ENCODE assay signal across 1 cellular context in the genomic region with DNA sequence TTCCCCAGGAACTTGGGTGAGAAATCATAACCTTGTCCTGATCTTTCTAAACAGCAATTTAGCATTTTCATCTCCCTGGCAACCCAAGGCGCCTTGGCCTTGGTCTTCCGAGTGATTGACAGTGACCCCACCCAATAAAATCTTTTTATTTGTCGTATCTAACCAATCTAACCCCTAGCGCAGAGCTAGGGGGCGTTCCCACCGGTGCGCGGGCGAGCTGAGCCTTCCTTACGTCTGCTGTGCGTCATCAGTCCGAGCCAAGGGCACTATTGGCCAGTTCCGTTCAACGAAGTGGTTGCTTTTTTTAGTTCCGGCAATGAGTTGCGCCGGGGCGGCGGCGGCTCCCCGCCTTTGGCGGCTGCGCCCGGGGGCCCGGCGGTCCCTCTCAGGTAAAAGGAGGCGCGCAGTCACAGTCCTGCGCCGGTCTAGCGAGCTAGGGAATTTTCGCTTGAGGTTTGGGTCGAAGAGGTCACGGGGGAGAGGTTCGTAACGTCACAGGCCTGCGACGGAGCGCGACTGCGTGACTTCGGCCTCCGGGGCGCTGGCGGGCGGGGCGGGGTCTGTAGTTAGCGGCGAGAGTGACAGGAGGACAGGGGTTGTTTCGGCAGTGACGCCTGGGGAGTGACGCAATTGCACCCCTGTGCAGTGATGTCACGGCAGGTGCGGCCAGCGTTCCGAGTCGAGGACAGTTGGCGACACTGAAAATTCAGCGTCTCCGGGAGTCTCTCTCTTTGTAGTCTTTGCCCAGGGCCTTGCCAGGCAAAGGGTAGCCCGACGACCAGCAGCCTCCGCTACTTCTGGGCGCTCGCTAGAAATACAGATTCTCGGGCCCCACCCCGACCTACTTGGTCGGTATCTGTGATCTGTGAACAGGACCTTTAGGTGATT.
TF ChIP-seq lines count a peak whose summit lies in the region.

A gene (plus strand): TSS at position 266 of the 888 bp plus-strand sequence. CDS start 51 bp downstream, at position 317.

TF ChIP-seq in K562, 482 proteins besides CTCF, POLR2A, EP300 and RAD21 (continued from another document and continues in another):
- 0 out of 2 replicates have a peak, but pooled peaks have one; percentile 46 for TF ChIP-seq ZNF12 (CRISPR knock-in tag; IDR thresholded peaks at IDR 0.05)
- TF ChIP-seq ETV1 (tag; conservative IDR thresholded peaks at IDR 0.05; ENCODE audit: low read depth) = peak; percentile 55
- TF ChIP-seq SETDB1 (IDR thresholded peaks at IDR 0.05; ENCODE audit: low read length) = no peak
- TF ChIP-seq PRMT5 (CRISPR knock-in tag; IDR thresholded peaks at IDR 0.05) = no peak
- TF ChIP-seq, protein P1, sequence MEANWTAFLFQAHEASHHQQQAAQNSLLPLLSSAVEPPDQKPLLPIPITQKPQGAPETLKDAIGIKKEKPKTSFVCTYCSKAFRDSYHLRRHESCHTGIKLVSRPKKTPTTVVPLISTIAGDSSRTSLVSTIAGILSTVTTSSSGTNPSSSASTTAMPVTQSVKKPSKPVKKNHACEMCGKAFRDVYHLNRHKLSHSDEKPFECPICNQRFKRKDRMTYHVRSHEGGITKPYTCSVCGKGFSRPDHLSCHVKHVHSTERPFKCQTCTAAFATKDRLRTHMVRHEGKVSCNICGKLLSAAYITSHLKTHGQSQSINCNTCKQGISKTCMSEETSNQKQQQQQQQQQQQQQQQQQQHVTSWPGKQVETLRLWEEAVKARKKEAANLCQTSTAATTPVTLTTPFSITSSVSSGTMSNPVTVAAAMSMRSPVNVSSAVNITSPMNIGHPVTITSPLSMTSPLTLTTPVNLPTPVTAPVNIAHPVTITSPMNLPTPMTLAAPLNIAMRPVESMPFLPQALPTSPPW (CRISPR knock-in tag; IDR thresholded peaks at IDR 0.05) = peak; percentile 85
- TF ChIP-seq, protein P2, sequence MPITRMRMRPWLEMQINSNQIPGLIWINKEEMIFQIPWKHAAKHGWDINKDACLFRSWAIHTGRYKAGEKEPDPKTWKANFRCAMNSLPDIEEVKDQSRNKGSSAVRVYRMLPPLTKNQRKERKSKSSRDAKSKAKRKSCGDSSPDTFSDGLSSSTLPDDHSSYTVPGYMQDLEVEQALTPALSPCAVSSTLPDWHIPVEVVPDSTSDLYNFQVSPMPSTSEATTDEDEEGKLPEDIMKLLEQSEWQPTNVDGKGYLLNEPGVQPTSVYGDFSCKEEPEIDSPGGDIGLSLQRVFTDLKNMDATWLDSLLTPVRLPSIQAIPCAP (CRISPR knock-in tag; IDR thresholded peaks at IDR 0.05; ENCODE audit: borderline replicate concordance) = no peak
- TF ChIP-seq TARDBP (IDR thresholded peaks at IDR 0.05) = peak; percentile 98
- TF ChIP-seq, protein P3, sequence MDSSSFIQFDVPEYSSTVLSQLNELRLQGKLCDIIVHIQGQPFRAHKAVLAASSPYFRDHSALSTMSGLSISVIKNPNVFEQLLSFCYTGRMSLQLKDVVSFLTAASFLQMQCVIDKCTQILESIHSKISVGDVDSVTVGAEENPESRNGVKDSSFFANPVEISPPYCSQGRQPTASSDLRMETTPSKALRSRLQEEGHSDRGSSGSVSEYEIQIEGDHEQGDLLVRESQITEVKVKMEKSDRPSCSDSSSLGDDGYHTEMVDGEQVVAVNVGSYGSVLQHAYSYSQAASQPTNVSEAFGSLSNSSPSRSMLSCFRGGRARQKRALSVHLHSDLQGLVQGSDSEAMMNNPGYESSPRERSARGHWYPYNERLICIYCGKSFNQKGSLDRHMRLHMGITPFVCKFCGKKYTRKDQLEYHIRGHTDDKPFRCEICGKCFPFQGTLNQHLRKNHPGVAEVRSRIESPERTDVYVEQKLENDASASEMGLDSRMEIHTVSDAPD (CRISPR knock-in tag; IDR thresholded peaks at IDR 0.05) = no peak
- TF ChIP-seq TOE1 (IDR thresholded peaks at IDR 0.05; ENCODE audit: borderline replicate concordance) = peak; percentile 82
- no peak for TF ChIP-seq TOE1 (CRISPR knock-in tag; IDR thresholded peaks at IDR 0.05; ENCODE audit: borderline replicate concordance, low read depth)
- TF ChIP-seq ARHGAP35 (IDR thresholded peaks at IDR 0.05; ENCODE audit: partially characterized antibody) = no peak
- TF ChIP-seq TEAD4 (IDR thresholded peaks at IDR 0.05; ENCODE audit: low read length) = 0 out of 2 replicates have a peak, but pooled peaks have one; percentile 6
- no peak for TF ChIP-seq TEAD4 (CRISPR knock-in tag; IDR thresholded peaks at IDR 0.05; ENCODE audit: borderline replicate concordance)
- peak; percentile 76 for TF ChIP-seq SP2 (IDR thresholded peaks at IDR 0.05; ENCODE audit: extremely low read depth, low read depth, low read length, poor library complexity, severe bottlenecking)
- TF ChIP-seq, protein P4, sequence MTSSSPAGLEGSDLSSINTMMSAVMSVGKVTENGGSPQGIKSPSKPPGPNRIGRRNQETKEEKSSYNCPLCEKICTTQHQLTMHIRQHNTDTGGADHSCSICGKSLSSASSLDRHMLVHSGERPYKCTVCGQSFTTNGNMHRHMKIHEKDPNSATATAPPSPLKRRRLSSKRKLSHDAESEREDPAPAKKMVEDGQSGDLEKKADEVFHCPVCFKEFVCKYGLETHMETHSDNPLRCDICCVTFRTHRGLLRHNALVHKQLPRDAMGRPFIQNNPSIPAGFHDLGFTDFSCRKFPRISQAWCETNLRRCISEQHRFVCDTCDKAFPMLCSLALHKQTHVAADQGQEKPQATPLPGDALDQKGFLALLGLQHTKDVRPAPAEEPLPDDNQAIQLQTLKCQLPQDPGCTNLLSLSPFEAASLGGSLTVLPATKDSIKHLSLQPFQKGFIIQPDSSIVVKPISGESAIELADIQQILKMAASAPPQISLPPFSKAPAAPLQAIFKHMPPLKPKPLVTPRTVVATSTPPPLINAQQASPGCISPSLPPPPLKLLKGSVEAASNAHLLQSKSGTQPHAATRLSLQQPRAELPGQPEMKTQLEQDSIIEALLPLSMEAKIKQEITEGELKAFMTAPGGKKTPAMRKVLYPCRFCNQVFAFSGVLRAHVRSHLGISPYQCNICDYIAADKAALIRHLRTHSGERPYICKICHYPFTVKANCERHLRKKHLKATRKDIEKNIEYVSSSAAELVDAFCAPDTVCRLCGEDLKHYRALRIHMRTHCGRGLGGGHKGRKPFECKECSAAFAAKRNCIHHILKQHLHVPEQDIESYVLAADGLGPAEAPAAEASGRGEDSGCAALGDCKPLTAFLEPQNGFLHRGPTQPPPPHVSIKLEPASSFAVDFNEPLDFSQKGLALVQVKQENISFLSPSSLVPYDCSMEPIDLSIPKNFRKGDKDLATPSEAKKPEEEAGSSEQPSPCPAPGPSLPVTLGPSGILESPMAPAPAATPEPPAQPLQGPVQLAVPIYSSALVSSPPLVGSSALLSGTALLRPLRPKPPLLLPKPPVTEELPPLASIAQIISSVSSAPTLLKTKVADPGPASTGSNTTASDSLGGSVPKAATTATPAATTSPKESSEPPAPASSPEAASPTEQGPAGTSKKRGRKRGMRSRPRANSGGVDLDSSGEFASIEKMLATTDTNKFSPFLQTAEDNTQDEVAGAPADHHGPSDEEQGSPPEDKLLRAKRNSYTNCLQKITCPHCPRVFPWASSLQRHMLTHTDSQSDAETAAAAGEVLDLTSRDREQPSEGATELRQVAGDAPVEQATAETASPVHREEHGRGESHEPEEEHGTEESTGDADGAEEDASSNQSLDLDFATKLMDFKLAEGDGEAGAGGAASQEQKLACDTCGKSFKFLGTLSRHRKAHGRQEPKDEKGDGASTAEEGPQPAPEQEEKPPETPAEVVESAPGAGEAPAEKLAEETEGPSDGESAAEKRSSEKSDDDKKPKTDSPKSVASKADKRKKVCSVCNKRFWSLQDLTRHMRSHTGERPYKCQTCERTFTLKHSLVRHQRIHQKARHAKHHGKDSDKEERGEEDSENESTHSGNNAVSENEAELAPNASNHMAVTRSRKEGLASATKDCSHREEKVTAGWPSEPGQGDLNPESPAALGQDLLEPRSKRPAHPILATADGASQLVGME (CRISPR knock-in tag; IDR thresholded peaks at IDR 0.05) = no peak
- TF ChIP-seq LARP7 (IDR thresholded peaks at IDR 0.05) = no peak
- TF ChIP-seq, protein P5, sequence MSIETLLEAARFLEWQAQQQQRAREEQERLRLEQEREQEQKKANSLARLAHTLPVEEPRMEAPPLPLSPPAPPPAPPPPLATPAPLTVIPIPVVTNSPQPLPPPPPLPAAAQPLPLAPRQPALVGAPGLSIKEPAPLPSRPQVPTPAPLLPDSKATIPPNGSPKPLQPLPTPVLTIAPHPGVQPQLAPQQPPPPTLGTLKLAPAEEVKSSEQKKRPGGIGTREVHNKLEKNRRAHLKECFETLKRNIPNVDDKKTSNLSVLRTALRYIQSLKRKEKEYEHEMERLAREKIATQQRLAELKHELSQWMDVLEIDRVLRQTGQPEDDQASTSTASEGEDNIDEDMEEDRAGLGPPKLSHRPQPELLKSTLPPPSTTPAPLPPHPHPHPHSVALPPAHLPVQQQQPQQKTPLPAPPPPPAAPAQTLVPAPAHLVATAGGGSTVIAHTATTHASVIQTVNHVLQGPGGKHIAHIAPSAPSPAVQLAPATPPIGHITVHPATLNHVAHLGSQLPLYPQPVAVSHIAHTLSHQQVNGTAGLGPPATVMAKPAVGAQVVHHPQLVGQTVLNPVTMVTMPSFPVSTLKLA (conservative IDR thresholded peaks at IDR 0.05) = peak; percentile 91 to 97
- TF ChIP-seq ZNF212 (CRISPR knock-in tag; IDR thresholded peaks at IDR 0.05) = peak; percentile 39; the same call in 1 of the 2 replicates
- TF ChIP-seq SAFB2 (IDR thresholded peaks at IDR 0.05; ENCODE audit: borderline replicate concordance, low read depth, low read length, severe bottlenecking) = no peak
- TF ChIP-seq, protein P6, sequence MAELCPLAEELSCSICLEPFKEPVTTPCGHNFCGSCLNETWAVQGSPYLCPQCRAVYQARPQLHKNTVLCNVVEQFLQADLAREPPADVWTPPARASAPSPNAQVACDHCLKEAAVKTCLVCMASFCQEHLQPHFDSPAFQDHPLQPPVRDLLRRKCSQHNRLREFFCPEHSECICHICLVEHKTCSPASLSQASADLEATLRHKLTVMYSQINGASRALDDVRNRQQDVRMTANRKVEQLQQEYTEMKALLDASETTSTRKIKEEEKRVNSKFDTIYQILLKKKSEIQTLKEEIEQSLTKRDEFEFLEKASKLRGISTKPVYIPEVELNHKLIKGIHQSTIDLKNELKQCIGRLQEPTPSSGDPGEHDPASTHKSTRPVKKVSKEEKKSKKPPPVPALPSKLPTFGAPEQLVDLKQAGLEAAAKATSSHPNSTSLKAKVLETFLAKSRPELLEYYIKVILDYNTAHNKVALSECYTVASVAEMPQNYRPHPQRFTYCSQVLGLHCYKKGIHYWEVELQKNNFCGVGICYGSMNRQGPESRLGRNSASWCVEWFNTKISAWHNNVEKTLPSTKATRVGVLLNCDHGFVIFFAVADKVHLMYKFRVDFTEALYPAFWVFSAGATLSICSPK (IDR thresholded peaks at IDR 0.05; ENCODE audit: borderline replicate concordance) = no peak
- TF ChIP-seq MAFK (IDR thresholded peaks at IDR 0.05; ENCODE audit: low read length) = peak; percentile 28; the same call in 1 of the 2 replicates
- peak; percentile 76 for TF ChIP-seq TBP (optimal IDR thresholded peaks at IDR 0.05; ENCODE audit: low read depth, low read length)
- no peak for TF ChIP-seq MTF1 (CRISPR knock-in tag; IDR thresholded peaks at IDR 0.05; ENCODE audit: borderline replicate concordance)
- no peak for TF ChIP-seq BCL6 (CRISPR knock-in tag; IDR thresholded peaks at IDR 0.05)
- TF ChIP-seq KDM5B (IDR thresholded peaks at IDR 0.05; ENCODE audit: insufficient replicate concordance, low read depth, low read length) = peak; percentile 43
- TF ChIP-seq MTA1 (IDR thresholded peaks at IDR 0.05; ENCODE audit: borderline replicate concordance) = peak; percentile 99
- TF ChIP-seq KDM1A (IDR thresholded peaks at IDR 0.05) = peak; percentile 53 to 66; a peak in 1 of 4 replicates
- 0 out of 2 replicates have a peak, but pooled peaks have one; percentile 30 for TF ChIP-seq CBFB (CRISPR knock-in tag; IDR thresholded peaks at IDR 0.05)
- no peak for TF ChIP-seq WHSC1 (IDR thresholded peaks at IDR 0.05; ENCODE audit: low read length)
- TF ChIP-seq, protein P7, sequence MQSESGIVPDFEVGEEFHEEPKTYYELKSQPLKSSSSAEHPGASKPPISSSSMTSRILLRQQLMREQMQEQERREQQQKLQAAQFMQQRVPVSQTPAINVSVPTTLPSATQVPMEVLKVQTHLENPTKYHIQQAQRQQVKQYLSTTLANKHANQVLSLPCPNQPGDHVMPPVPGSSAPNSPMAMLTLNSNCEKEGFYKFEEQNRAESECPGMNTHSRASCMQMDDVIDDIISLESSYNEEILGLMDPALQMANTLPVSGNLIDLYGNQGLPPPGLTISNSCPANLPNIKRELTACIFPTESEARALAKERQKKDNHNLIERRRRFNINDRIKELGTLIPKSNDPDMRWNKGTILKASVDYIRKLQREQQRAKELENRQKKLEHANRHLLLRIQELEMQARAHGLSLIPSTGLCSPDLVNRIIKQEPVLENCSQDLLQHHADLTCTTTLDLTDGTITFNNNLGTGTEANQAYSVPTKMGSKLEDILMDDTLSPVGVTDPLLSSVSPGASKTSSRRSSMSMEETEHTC (IDR thresholded peaks at IDR 0.05) = peak; percentile 80
- TF ChIP-seq, protein P8, sequence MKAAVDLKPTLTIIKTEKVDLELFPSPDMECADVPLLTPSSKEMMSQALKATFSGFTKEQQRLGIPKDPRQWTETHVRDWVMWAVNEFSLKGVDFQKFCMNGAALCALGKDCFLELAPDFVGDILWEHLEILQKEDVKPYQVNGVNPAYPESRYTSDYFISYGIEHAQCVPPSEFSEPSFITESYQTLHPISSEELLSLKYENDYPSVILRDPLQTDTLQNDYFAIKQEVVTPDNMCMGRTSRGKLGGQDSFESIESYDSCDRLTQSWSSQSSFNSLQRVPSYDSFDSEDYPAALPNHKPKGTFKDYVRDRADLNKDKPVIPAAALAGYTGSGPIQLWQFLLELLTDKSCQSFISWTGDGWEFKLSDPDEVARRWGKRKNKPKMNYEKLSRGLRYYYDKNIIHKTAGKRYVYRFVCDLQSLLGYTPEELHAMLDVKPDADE (conservative IDR thresholded peaks at IDR 0.05; ENCODE audit: control insufficient read depth, low read depth, low read length) = no peak
- TF ChIP-seq RBM25 (IDR thresholded peaks at IDR 0.05; ENCODE audit: low read depth, low read length, severe bottlenecking) = peak; percentile 80
- TF ChIP-seq BCOR (IDR thresholded peaks at IDR 0.05) = peak; percentile 24; the same call in 1 of the 2 replicates
- TF ChIP-seq KAT8 (IDR thresholded peaks at IDR 0.05; ENCODE audit: low read depth) = no peak
- TF ChIP-seq, protein P9, sequence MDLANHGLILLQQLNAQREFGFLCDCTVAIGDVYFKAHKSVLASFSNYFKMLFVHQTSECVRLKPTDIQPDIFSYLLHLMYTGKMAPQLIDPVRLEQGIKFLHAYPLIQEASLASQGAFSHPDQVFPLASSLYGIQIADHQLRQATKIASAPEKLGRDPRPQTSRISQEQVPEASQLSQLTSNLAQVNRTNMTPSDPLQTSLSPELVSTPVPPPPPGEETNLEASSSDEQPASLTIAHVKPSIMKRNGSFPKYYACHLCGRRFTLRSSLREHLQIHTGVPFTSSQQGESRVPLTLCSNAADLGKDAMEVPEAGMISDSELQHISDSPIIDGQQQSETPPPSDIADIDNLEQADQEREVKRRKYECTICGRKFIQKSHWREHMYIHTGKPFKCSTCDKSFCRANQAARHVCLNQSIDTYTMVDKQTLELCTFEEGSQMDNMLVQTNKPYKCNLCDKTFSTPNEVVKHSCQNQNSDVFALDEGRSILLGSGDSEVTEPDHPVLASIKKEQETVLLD (IDR thresholded peaks at IDR 0.05) = no peak
- TF ChIP-seq ATF7 (IDR thresholded peaks at IDR 0.05) = peak; percentile 98
- TF ChIP-seq ZNF174 (CRISPR knock-in tag; IDR thresholded peaks at IDR 0.05) = no peak
- peak; percentile 80; the same call in 1 of the 2 replicates for TF ChIP-seq DIDO1 (tag; IDR thresholded peaks at IDR 0.05; ENCODE audit: low read depth)
- TF ChIP-seq ZKSCAN1 (IDR thresholded peaks at IDR 0.05; ENCODE audit: low read depth, low read length) = peak; percentile 44; the same call in 1 of the 2 replicates
- TF ChIP-seq SMAD1 (IDR thresholded peaks at IDR 0.05; ENCODE audit: low read depth, low read length, partially characterized antibody) = peak; percentile 21
- peak; percentile 57; the same call in 1 of the 2 replicates for TF ChIP-seq ZNF41 (CRISPR knock-in tag; conservative IDR thresholded peaks at IDR 0.05)
- TF ChIP-seq PML (IDR thresholded peaks at IDR 0.05; ENCODE audit: low read length) = 0 out of 2 replicates have a peak, but pooled peaks have one; percentile 63
